ENCODE assay signal across 8 cellular contexts in the genomic region with DNA sequence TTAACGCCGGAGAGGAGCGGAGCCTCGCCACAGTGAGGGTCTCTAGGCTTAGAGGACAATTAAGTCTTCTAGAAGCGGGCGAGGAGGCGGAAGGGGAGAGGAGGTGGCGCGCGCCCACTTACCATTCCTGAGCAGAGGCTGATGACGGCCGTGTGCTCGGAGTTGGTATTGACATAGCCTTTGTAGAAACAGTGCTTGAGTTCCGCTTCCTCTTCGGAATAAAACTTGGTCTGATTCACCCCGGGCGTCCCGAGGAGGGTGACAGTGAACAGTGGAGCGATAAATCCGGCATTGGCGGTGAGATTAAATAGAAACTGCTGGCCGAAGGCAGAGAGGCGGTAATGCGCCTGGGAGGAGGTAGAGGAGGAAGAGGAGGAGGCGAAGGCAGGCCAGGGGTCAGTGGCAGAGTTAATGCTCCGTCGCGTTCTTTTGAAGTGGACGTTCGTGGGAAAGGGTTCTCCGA. TPM values are rescaled to one million over a fixed set of nuclear protein-coding genes. Genes with fewer than 3 reads are reported as not detected.
DNase-seq lines count a peak whose midpoint lies in the region; ATAC-seq, FAIRE-seq and TF ChIP-seq lines count a peak whose summit lies in the region.

No MANE protein-coding gene starts in this region.

- H3K27me3 ChIP-seq in BE2C (no peaks in the 10 kb centered on the region), dorsolateral prefrontal cortex (peaks cover 0 to 67% (median 29%) of the 10 kb centered on the region in 45 donors)

- H3K9me3 Mint-ChIP-seq in memory B cell = peaks cover 3% of the 10 kb centered on the region

- H3K4me3 ChIP-seq in BE2C (ENCODE audit: low read depth, low read length) (peak overlapping the region; percentile 91), dorsolateral prefrontal cortex (peak overlapping the region; percentile 42 to 79 (median 64))

- peak overlapping the region; percentile 33 for H3K4me3 Mint-ChIP-seq in memory B cell

- no peak overlapping the region for H3K27ac Mint-ChIP-seq in memory B cell

- DNase-seq in BE2C (no peak), LHCN-M2 (ENCODE audit: low read depth) (peak; percentile 48), dorsolateral prefrontal cortex (peak in 1 of 10 donors; percentile 8), memory B cell (ENCODE audit: low spot score in 2 of 2) (no peak), GM12892 (ENCODE audit: insufficient read length) (no peak), GM20000 (ENCODE audit: low spot score) (no peak), activated gamma-delta T cell treated with Interleukin-2 at 50 U/mL for 16 hours (no peak)

- ATAC-seq in memory B cell (ENCODE audit: low read depth) (no peak), HG03457 (IDR thresholded peaks at IDR 0.05; ENCODE audit: unreplicated experiment) (no peak)

- H3K36me3 ChIP-seq in BE2C = no peaks in the 10 kb centered on the region

- intact Hi-C loops in dorsolateral prefrontal cortex (cut with DNase I) = no loop called here

- H3K27ac ChIP-seq in dorsolateral prefrontal cortex = peak overlapping the region in 57 of 59 donors; percentile 49 to 95 (median 83)

- TF ChIP-seq POLR2A in GM12892 (IDR thresholded peaks at IDR 0.05; ENCODE audit: low read depth, low read length) = no peak

- peaks cover 5% of the 10 kb centered on the region for H3K4me1 ChIP-seq in BE2C

- FAIRE-seq in GM12892 (lab: Jason Lieb, UNC) = no peak

- peaks cover 6% of the 10 kb centered on the region for H3K4me1 Mint-ChIP-seq in memory B cell

- H3K27me3 Mint-ChIP-seq in memory B cell = peaks cover 21% of the 10 kb centered on the region

- H3K36me3 Mint-ChIP-seq in memory B cell = peaks cover 6% of the 10 kb centered on the region

- H3K9me3 ChIP-seq in BE2C = no peaks in the 10 kb centered on the region

- TF ChIP-seq CTCF in BE2C (IDR thresholded peaks at IDR 0.05; ENCODE audit: low read depth, low read length) (no peak), dorsolateral prefrontal cortex (IDR thresholded peaks at IDR 0.05 in 54 of 56, conservative IDR thresholded peaks at IDR 0.05 in 2 of 56; ENCODE audit: low read depth in 1 of 56, partially characterized antibody in 56 of 56) (no peak), GM20000 (IDR thresholded peaks at IDR 0.05; ENCODE audit: extremely low read depth, missing control alignments) (no peak)

RNA-seq across cellular contexts. Expression of a gene that starts 1.3 kb away (rescaled TPM):
- 6.7 TPM for polyA plus RNA-seq in BE2C (2012; ENCODE audit: insufficient read depth, insufficient read length, low read depth)
- total RNA-seq in LHCN-M2 (2014; rRNA removed) (0.13 and 0.29 TPM in 2 replicates), dorsolateral prefrontal cortex (10 to 100 TPM in 85 of 120 experiments, 1 to 10 TPM in 35; 3.5 to 97.3 (median 15.1) TPM)
- 0.26 TPM for polyA plus RNA-seq in LHCN-M2 (2012)
- not detected for polyA plus RNA-seq in GM12892 (2012; ENCODE audit: missing spikeins)
